Comparison of ENCODE assay signal across 8 cellular contexts in the genomic region with DNA sequence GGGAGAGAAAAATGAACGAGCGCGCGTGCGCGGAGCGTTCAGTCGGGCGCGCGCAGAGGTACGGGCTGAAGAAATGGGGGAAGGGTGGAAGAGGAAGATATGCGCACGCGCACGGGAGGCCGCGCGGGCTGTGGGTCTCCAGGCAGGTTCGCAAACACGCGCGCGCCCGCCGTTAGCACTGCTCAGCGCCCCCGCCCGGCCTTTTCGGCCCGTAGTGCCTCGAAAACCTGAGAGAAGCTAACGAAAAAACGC. TPM values are rescaled to one million over a fixed set of nuclear protein-coding genes. Genes with fewer than 3 reads are reported as not detected.
DNase-seq lines count a peak whose midpoint lies in the region; ATAC-seq and TF ChIP-seq lines count a peak whose summit lies in the region.

No MANE protein-coding gene starts in this region.

- H3K4me1 ChIP-seq in testis = peaks cover 32% of the 10 kb centered on the region

- peak; percentile 66 for ATAC-seq in SK-N-SH treated with all-trans-retinoic acid at 6 μM for 48 hours

- peak; percentile 92 for DNase-seq in ELR (ENCODE audit: low read depth)
- DNase-seq in HFF-Myc (ENCODE audit: extremely low read depth, low read depth) = peak; percentile 52
- peak; percentile 78 for DNase-seq in NCI-H1048 (lab: John Stamatoyannopoulos, UW)
- DNase-seq in glutamatergic neuron = peak; percentile 94
- DNase-seq in osteocyte (ENCODE audit: extremely low spot score, unreplicated experiment) = peak; percentile 98
- DNase-seq in testis = peak; percentile 94

- H3K36me3 Mint-ChIP-seq in activated naive CD8-positive, alpha-beta T cell = peaks cover 6% of the 10 kb centered on the region
- no peaks in the 10 kb centered on the region for H3K36me3 Mint-ChIP-seq in glutamatergic neuron (ENCODE audit: unreplicated experiment)
- H3K36me3 Mint-ChIP-seq in osteocyte (ENCODE audit: unreplicated experiment) = no peaks in the 10 kb centered on the region

- no peaks in the 10 kb centered on the region for H3K9me3 Mint-ChIP-seq in activated naive CD8-positive, alpha-beta T cell (ENCODE audit: low read depth)
- peaks cover 14% of the 10 kb centered on the region for H3K9me3 Mint-ChIP-seq in glutamatergic neuron (ENCODE audit: unreplicated experiment)
- H3K9me3 Mint-ChIP-seq in osteocyte (ENCODE audit: unreplicated experiment) = no peaks in the 10 kb centered on the region

- WGBS in testis, 2 donors = 0% methylated on average over 28 to 34 of the region's 34 CpGs

- TF ChIP-seq POLR2A in testis (IDR thresholded peaks at IDR 0.05) = no peak

- peak overlapping the region; percentile 100 for H3K27ac Mint-ChIP-seq in activated naive CD8-positive, alpha-beta T cell
- H3K27ac Mint-ChIP-seq in glutamatergic neuron (ENCODE audit: unreplicated experiment) (peak overlapping the region; percentile 100), osteocyte (ENCODE audit: unreplicated experiment) (peak overlapping the region; percentile 99)

- H3K4me3 Mint-ChIP-seq in activated naive CD8-positive, alpha-beta T cell = peak overlapping the region; percentile 95
- H3K4me3 Mint-ChIP-seq in glutamatergic neuron (ENCODE audit: unreplicated experiment) (peak overlapping the region; percentile 100), osteocyte (ENCODE audit: unreplicated experiment) (peak overlapping the region; percentile 98)

- intact Hi-C loops in testis (cut with DNase I; ENCODE audit: low total_unique reads) = no loop called here

- no peaks in the 10 kb centered on the region for H3K27me3 ChIP-seq in testis

- H3K4me3 ChIP-seq in HFF-Myc (replicated peaks; ENCODE audit: low read depth, low read length) = peak overlapping the region; percentile 99
- peak overlapping the region; percentile 89 to 93 for H3K4me3 ChIP-seq in testis

- no peak for TF ChIP-seq CTCF in HFF-Myc (IDR thresholded peaks at IDR 0.05; ENCODE audit: low read depth, low read length, missing control alignments)
- TF ChIP-seq CTCF in glutamatergic neuron (IDR thresholded peaks at IDR 0.05; ENCODE audit: partially characterized antibody, unreplicated experiment) = peak; percentile 5
- TF ChIP-seq CTCF in osteocyte (IDR thresholded peaks at IDR 0.05) = no peak
- TF ChIP-seq CTCF in testis (IDR thresholded peaks at IDR 0.05) = no peak

- H3K36me3 ChIP-seq in testis (ENCODE audit: low read depth, missing control alignments) = no peaks in the 10 kb centered on the region

- peak overlapping the region; percentile 99 for H3K27ac ChIP-seq in testis

- H3K9me3 ChIP-seq in testis = no peaks in the 10 kb centered on the region

- H3K4me1 Mint-ChIP-seq in activated naive CD8-positive, alpha-beta T cell (ENCODE audit: low read depth) = peaks cover 51% of the 10 kb centered on the region
- peaks cover 19% of the 10 kb centered on the region for H3K4me1 Mint-ChIP-seq in glutamatergic neuron (ENCODE audit: low read depth, unreplicated experiment)
- peaks cover 49% of the 10 kb centered on the region for H3K4me1 Mint-ChIP-seq in osteocyte (ENCODE audit: unreplicated experiment)

- H3K27me3 Mint-ChIP-seq in activated naive CD8-positive, alpha-beta T cell = no peaks in the 10 kb centered on the region
- H3K27me3 Mint-ChIP-seq in glutamatergic neuron (ENCODE audit: unreplicated experiment) = peaks cover 17% of the 10 kb centered on the region
- H3K27me3 Mint-ChIP-seq in osteocyte (ENCODE audit: unreplicated experiment) = peaks cover 4% of the 10 kb centered on the region

TF ChIP-seq in SK-N-SH treated with all-trans-retinoic acid at 6 μM for 48 hours, 23 proteins besides CTCF, POLR2A, EP300 and RAD21:
- TF ChIP-seq, protein P1, sequence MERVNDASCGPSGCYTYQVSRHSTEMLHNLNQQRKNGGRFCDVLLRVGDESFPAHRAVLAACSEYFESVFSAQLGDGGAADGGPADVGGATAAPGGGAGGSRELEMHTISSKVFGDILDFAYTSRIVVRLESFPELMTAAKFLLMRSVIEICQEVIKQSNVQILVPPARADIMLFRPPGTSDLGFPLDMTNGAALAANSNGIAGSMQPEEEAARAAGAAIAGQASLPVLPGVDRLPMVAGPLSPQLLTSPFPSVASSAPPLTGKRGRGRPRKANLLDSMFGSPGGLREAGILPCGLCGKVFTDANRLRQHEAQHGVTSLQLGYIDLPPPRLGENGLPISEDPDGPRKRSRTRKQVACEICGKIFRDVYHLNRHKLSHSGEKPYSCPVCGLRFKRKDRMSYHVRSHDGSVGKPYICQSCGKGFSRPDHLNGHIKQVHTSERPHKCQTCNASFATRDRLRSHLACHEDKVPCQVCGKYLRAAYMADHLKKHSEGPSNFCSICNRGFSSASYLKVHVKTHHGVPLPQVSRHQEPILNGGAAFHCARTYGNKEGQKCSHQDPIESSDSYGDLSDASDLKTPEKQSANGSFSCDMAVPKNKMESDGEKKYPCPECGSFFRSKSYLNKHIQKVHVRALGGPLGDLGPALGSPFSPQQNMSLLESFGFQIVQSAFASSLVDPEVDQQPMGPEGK (CRISPR knock-in tag; IDR thresholded peaks at IDR 0.05; ENCODE audit: borderline replicate concordance) = peak; percentile 49; the same call in 1 of the 2 replicates
- TF ChIP-seq ZFP3 (CRISPR knock-in tag; IDR thresholded peaks at IDR 0.05) = peak; percentile 49; the same call in 1 of the 2 replicates
- no peak for TF ChIP-seq SNAI2 (CRISPR knock-in tag; IDR thresholded peaks at IDR 0.05)
- TF ChIP-seq ESRRG (CRISPR knock-in tag; IDR thresholded peaks at IDR 0.05) = 0 out of 2 replicates have a peak, but pooled peaks have one; percentile 37
- TF ChIP-seq ZNF8 (CRISPR knock-in tag; IDR thresholded peaks at IDR 0.05) = peak; percentile 61; the same call in 1 of the 2 replicates
- TF ChIP-seq TCF4 (CRISPR knock-in tag; IDR thresholded peaks at IDR 0.05; ENCODE audit: borderline replicate concordance) = no peak

RNA-seq across cellular contexts. Expression of a gene that starts 0.4 kb away (rescaled TPM):
- 179 TPM for total RNA-seq in glutamatergic neuron (ENCODE audit: unreplicated experiment)
- total RNA-seq in osteocyte = 153 and 155 TPM in 2 replicates
- 100 to 1,000 TPM; 167 to 188 TPM for total RNA-seq in testis
- polyA plus RNA-seq in testis (ENCODE audit: insufficient read depth, low read depth, low replicate concordance) = 39.0 TPM

RNA-seq across cellular contexts. Expression of a gene that starts 39.1 kb away (rescaled TPM):
- 1.9 TPM for total RNA-seq in glutamatergic neuron (ENCODE audit: unreplicated experiment)
- total RNA-seq in osteocyte = 0.76 and 0.91 TPM in 2 replicates
- total RNA-seq in testis = 1 to 10 TPM; 8.3 to 8.8 TPM
- 21.1 TPM for polyA plus RNA-seq in testis (ENCODE audit: insufficient read depth, low read depth, low replicate concordance)

Comparison
In these comparisons a context has a peak if more than half of its experiments do, and no peak if none do; other contexts are left out.
1. Peak in every context shown above with its lines: DNase-seq, ATAC-seq, H3K4me3 ChIP-seq and H3K27ac ChIP-seq.